In genomic region chr2:96209011-96209728, GRCh38 we compare ENCODE assay signal across 8 cellular contexts. TPM values are rescaled to one million over a fixed set of nuclear protein-coding genes. Genes with fewer than 3 reads are reported as not detected.
DNase-seq lines count a peak whose midpoint lies in the region; ATAC-seq and TF ChIP-seq lines count a peak whose summit lies in the region.

No MANE protein-coding gene starts in this region.

- H3K4me1 Mint-ChIP-seq in natural killer cell treated with Interleukin-12 subunit alpha and Interleukin-12 subunit beta and Interleukin-15 and Interleukin-18, amount 100 ng/mL, for 72 hours (ENCODE audit: low read depth in 2 of 2) = peaks cover 33 to 39% of the 10 kb centered on the region in 2 donors

- DNase-seq in LNCaP clone FGC (ENCODE audit: low read depth) (no peak), coronary artery (ENCODE audit: low spot score) (no peak), hypothalamus (lab: John Stamatoyannopoulos, UW) (no peak), SKM-1 (lab: John Stamatoyannopoulos, UW; ENCODE audit: unreplicated experiment) (no peak), NCI-H2107 treated with DMSO at 0.1 percent for 48 hours (lab: John Stamatoyannopoulos, UW; ENCODE audit: unreplicated experiment) (no peak)
- DNase-seq in natural killer cell treated with Interleukin-12 subunit alpha and Interleukin-12 subunit beta and Interleukin-15 and Interleukin-18, amount 100 ng/mL, for 72 hours (ENCODE audit: low spot score) = no peak

- H3K9me3 Mint-ChIP-seq in natural killer cell treated with Interleukin-12 subunit alpha and Interleukin-12 subunit beta and Interleukin-15 and Interleukin-18, amount 100 ng/mL, for 72 hours = no peaks in the 10 kb centered on the region

- peaks cover 35 to 40% (median 39%) of the 10 kb centered on the region in 11 experiments; a peak in 21 of 22 replicates for H4K20me1 ChIP-seq in BLaER1 treated with 17β-estradiol and CSF1 and Interleukin-3, amounts not matched to agents 10 nM and 100 nM

- peak overlapping the region; percentile 89 to 92 for H3K27ac Mint-ChIP-seq in natural killer cell treated with Interleukin-12 subunit alpha and Interleukin-12 subunit beta and Interleukin-15 and Interleukin-18, amount 100 ng/mL, for 72 hours

- peak overlapping the region; percentile 85 to 99 (median 95) for H3K9ac ChIP-seq in BLaER1 treated with 17β-estradiol and CSF1 and Interleukin-3, amounts not matched to agents 10 nM and 100 nM

- TF ChIP-seq CTCF in LNCaP clone FGC (IDR thresholded peaks at IDR 0.05; ENCODE audit: control insufficient read depth, extremely low read depth, insufficient read depth) (no peak), coronary artery (IDR thresholded peaks at IDR 0.05) (no peak)

- H3K4me3 Mint-ChIP-seq in natural killer cell treated with Interleukin-12 subunit alpha and Interleukin-12 subunit beta and Interleukin-15 and Interleukin-18, amount 100 ng/mL, for 72 hours = peak overlapping the region; percentile 98

- peak overlapping the region; percentile 52 to 98 (median 94); a peak in 21 of 22 replicates for H3K27ac ChIP-seq in BLaER1 treated with 17β-estradiol and CSF1 and Interleukin-3, amounts not matched to agents 10 nM and 100 nM
- peak overlapping the region; percentile 83 to 89 for H3K27ac ChIP-seq in coronary artery

- no peak for ATAC-seq in natural killer cell treated with Interleukin-12 subunit alpha and Interleukin-12 subunit beta and Interleukin-15 and Interleukin-18, amount 100 ng/mL, for 72 hours
- ATAC-seq in HG02610 (IDR thresholded peaks at IDR 0.05; ENCODE audit: unreplicated experiment) = no peak

- no peaks in the 10 kb centered on the region for H3K27me3 Mint-ChIP-seq in natural killer cell treated with Interleukin-12 subunit alpha and Interleukin-12 subunit beta and Interleukin-15 and Interleukin-18, amount 100 ng/mL, for 72 hours

- H3K27me3 ChIP-seq in BLaER1 treated with 17β-estradiol and CSF1 and Interleukin-3, amounts not matched to agents 10 nM and 100 nM = no peaks in the 10 kb centered on the region

- H3K36me3 ChIP-seq in BLaER1 treated with 17β-estradiol and CSF1 and Interleukin-3, amounts not matched to agents 10 nM and 100 nM = peaks cover 0 to 22% (median 5%) of the 10 kb centered on the region in 11 experiments; a peak in 10 of 22 replicates

- H3K36me3 Mint-ChIP-seq in natural killer cell treated with Interleukin-12 subunit alpha and Interleukin-12 subunit beta and Interleukin-15 and Interleukin-18, amount 100 ng/mL, for 72 hours = peaks cover 9% of the 10 kb centered on the region

- no peaks in the 10 kb centered on the region for H3K9me3 ChIP-seq in BLaER1 treated with 17β-estradiol and CSF1 and Interleukin-3, amounts not matched to agents 10 nM and 100 nM (replicated peaks in 1 of 11)

- H3K4me3 ChIP-seq in BLaER1 treated with 17β-estradiol and CSF1 and Interleukin-3, amounts not matched to agents 10 nM and 100 nM = peak overlapping the region; percentile 70 to 97 (median 82)
- H3K4me3 ChIP-seq in LNCaP clone FGC (ENCODE audit: low read depth, low read length) = peak overlapping the region; percentile 92
- peak overlapping the region; percentile 95 for H3K4me3 ChIP-seq in coronary artery

- peak overlapping the region; percentile 80 to 98 (median 93) for H3K4me2 ChIP-seq in BLaER1 treated with 17β-estradiol and CSF1 and Interleukin-3, amounts not matched to agents 10 nM and 100 nM

- H3K4me1 ChIP-seq in BLaER1 treated with 17β-estradiol and CSF1 and Interleukin-3, amounts not matched to agents 10 nM and 100 nM = peaks cover 43 to 56% (median 53%) of the 10 kb centered on the region in 10 experiments

RNA-seq across cellular contexts. Expression of gene STARD7, which starts 0.5 kb away (rescaled TPM):
- total RNA-seq in natural killer cell treated with Interleukin-12 subunit alpha and Interleukin-12 subunit beta and Interleukin-15 and Interleukin-18, amount 100 ng/mL, for 72 hours = 100 to 1,000 TPM; 153 to 206 TPM

RNA-seq across cellular contexts. Expression of gene TMEM127, which starts 56.6 kb away (rescaled TPM):
- 10 to 100 TPM; 41.4 to 49.4 TPM for total RNA-seq in natural killer cell treated with Interleukin-12 subunit alpha and Interleukin-12 subunit beta and Interleukin-15 and Interleukin-18, amount 100 ng/mL, for 72 hours

RNA-seq across cellular contexts. Expression of gene CIAO1, which starts 56.9 kb away (rescaled TPM):
- 100 to 1,000 TPM in 1 of 2 donors, 10 to 100 TPM in 1; 98.0 to 108 TPM for total RNA-seq in natural killer cell treated with Interleukin-12 subunit alpha and Interleukin-12 subunit beta and Interleukin-15 and Interleukin-18, amount 100 ng/mL, for 72 hours
